13 cellular contexts compared by ENCODE assay signal in the genomic region with DNA sequence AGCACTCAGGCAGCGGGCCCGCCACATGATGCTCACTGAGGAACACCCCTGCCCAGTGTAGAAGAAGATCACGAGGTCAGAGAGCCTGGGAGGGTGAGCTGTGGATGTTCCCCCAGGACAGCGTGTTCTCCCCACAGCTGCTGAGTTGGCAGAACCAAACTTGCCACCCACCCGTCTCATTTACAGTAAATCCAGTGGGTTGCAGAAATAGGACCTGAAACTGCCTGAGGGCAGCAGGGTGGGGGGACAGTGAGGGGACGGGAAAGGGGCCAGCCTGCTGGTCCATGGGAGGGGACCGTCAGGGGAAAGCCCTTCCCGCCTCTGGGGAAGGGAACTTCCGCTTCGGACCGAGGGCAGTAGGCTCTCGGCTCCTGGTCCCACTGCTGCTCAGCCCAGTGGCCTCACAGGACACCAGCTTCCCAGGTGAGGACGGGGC. TPM values are rescaled to one million over a fixed set of nuclear protein-coding genes. Genes with fewer than 3 reads are reported as not detected.
A peak's percentile ranks its signal among the peaks of the same experiment; 100 is the strongest.
DNase-seq lines count a peak whose midpoint lies in the region; ATAC-seq and TF ChIP-seq lines count a peak whose summit lies in the region.
"Had no signal": no experiment of that assay in that cellular context is flagged by ENCODE, and none has a peak within 500 bp of the region (broad histone marks: within the 10 kb centered on the region; RNA-seq: fewer than 3 reads in every experiment).

A gene with protein sequence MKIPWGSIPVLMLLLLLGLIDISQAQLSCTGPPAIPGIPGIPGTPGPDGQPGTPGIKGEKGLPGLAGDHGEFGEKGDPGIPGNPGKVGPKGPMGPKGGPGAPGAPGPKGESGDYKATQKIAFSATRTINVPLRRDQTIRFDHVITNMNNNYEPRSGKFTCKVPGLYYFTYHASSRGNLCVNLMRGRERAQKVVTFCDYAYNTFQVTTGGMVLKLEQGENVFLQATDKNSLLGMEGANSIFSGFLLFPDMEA (plus strand): TSS at position 356 of the 436 bp plus-strand sequence. CDS start 6,227 bp downstream, outside the sequence.

- H3K9me3 ChIP-seq in stomach (no peaks in the 10 kb centered on the region), H9 (ENCODE audit: control insufficient read depth, low read depth, low read length) (no peaks in the 10 kb centered on the region)

- H3K4me3 ChIP-seq in stomach: peak within 1 kb of the TSS; percentile 8 to 22 (median 18)

- H2BK20ac ChIP-seq in H9 (ENCODE audit: low read depth, low read length, poor library complexity, severe bottlenecking): no peak within 1 kb of the TSS

- no peak for TF ChIP-seq EP300 in stomach (IDR thresholded peaks at IDR 0.05)

- H3K27ac ChIP-seq in stomach (peak within 1 kb of the TSS in 2 of 5 donors; percentile 26 to 38), H9 (ENCODE audit: insufficient read length, low read depth, low read length) (no peak within 1 kb of the TSS)

- H3K9me3 Mint-ChIP-seq in H9: no peaks in the 10 kb centered on the region
- no peaks in the 10 kb centered on the region for H3K9me3 Mint-ChIP-seq in activated naive CD4-positive, alpha-beta T cell treated with anti-CD3 and anti-CD28 coated beads, Interleukin-2, amount 10 ng/mL, durations not matched to agents 7 days and 5 days
- H3K9me3 Mint-ChIP-seq: activated CD4-positive, alpha-beta memory T cell treated with anti-CD3 and anti-CD28 coated beads, Interleukin-2, amount 10 ng/mL, durations not matched to agents 7 days and 5 days had no signal

- H2BK120ac ChIP-seq in H9 (ENCODE audit: low read depth, low read length, poor library complexity, severe bottlenecking): no peak within 1 kb of the TSS

- no peak within 1 kb of the TSS for H2AFZ ChIP-seq in H9 (ENCODE audit: low read length)

- H3K4me1 ChIP-seq in stomach (no peaks in the 10 kb centered on the region), H9 (ENCODE audit: insufficient read depth, low read length) (no peaks in the 10 kb centered on the region)

- H4K91ac ChIP-seq in H9 (ENCODE audit: insufficient read length, low read depth, low read length): no peak within 1 kb of the TSS

- H3K23ac ChIP-seq in H9 (ENCODE audit: insufficient read length, low read depth, low read length): no peak within 1 kb of the TSS

- TF ChIP-seq POLR2A in stomach (IDR thresholded peaks at IDR 0.05): no peak

- TF ChIP-seq CTCF in stomach (IDR thresholded peaks at IDR 0.05) (no peak), H9 (conservative IDR thresholded peaks at IDR 0.05) (no peak)

- H3K4me1 Mint-ChIP-seq in H9: peaks cover 0 to 7% of the 10 kb centered on the region in 2 experiments; a peak in 2 of 4 replicates
- no peaks in the 10 kb centered on the region for H3K4me1 Mint-ChIP-seq in activated naive CD4-positive, alpha-beta T cell treated with anti-CD3 and anti-CD28 coated beads, Interleukin-2, amount 10 ng/mL, durations not matched to agents 7 days and 5 days
- H3K4me1 Mint-ChIP-seq: activated CD4-positive, alpha-beta memory T cell treated with anti-CD3 and anti-CD28 coated beads, Interleukin-2, amount 10 ng/mL, durations not matched to agents 7 days and 5 days had no signal

- H3K4me2 ChIP-seq in H9 (ENCODE audit: insufficient read depth, insufficient read length, low read length): no peak within 1 kb of the TSS

- intact Hi-C loops in Right ventricle myocardium superior (cut with DNase I): no loop called here
- intact Hi-C loops in stomach (cut with DNase I; ENCODE audit: low total_unique reads): no loop called here

- H3K14ac ChIP-seq in H9 (ENCODE audit: insufficient read depth, low read length): no peak within 1 kb of the TSS

- CTCF ChIA-PET in activated naive CD4-positive, alpha-beta T cell treated with anti-CD3 and anti-CD28 coated beads, Interleukin-2, amount 10 ng/mL, durations not matched to agents 7 days and 5 days (lab: Charles Lee): no interaction called here

- DNase-seq in CD1c-positive myeloid dendritic cell (ENCODE audit: extremely low spot score) (peak; percentile 73), Right ventricle myocardium superior (peak; percentile 72), middle frontal gyrus (ENCODE audit: extremely low spot score, low spot score) (peak; percentile 22), stomach (no peak), H9 (no peak), NCI-H226 (no peak)
- DNase-seq in activated naive CD4-positive, alpha-beta T cell treated with anti-CD3 and anti-CD28 coated beads, Interleukin-2, amount 10 ng/mL, durations not matched to agents 7 days and 5 days: no peak
- DNase-seq: activated CD4-positive, alpha-beta memory T cell treated with anti-CD3 and anti-CD28 coated beads, Interleukin-2, amount 10 ng/mL, durations not matched to agents 7 days and 5 days; activated naive CD4-positive, alpha-beta T cell treated with Interleukin-2 at 50 U/mL for 16 hours; NCI-H446 treated with DMSO at 0.1 percent for 48 hours; RPMI8226 had no signal

- no peaks in the 10 kb centered on the region for H4K20me1 ChIP-seq in H9 (ENCODE audit: control insufficient read depth, insufficient read depth, insufficient read length)

- no peak within 1 kb of the TSS for H2BK15ac ChIP-seq in H9 (ENCODE audit: low read depth, low read length)

- H3K27ac Mint-ChIP-seq in H9: no peak within 1 kb of the TSS
- H3K27ac Mint-ChIP-seq in activated naive CD4-positive, alpha-beta T cell treated with anti-CD3 and anti-CD28 coated beads, Interleukin-2, amount 10 ng/mL, durations not matched to agents 7 days and 5 days: no peak within 1 kb of the TSS
- H3K27ac Mint-ChIP-seq: activated CD4-positive, alpha-beta memory T cell treated with anti-CD3 and anti-CD28 coated beads, Interleukin-2, amount 10 ng/mL, durations not matched to agents 7 days and 5 days had no signal

- H3K56ac ChIP-seq in H9 (ENCODE audit: insufficient read length, low read depth, low read length): no peak within 1 kb of the TSS

- H3K36me3 Mint-ChIP-seq in H9 (ENCODE audit: insufficient read depth in 1 of 3, low read depth in 3 of 3): no peaks in the 10 kb centered on the region
- no peaks in the 10 kb centered on the region for H3K36me3 Mint-ChIP-seq in activated naive CD4-positive, alpha-beta T cell treated with anti-CD3 and anti-CD28 coated beads, Interleukin-2, amount 10 ng/mL, durations not matched to agents 7 days and 5 days

- 74 to 81% (median 75%) methylated on average over 12 to 13 of the region's 13 CpGs for WGBS in stomach, 5 donors
- no CpG with 5 or more reads among the region's 13 CpGs for WGBS in H9 (ENCODE audit: extremely low coverage, insufficient read length, low lambda C conversion rate)

- no peak within 1 kb of the TSS for H2BK5ac ChIP-seq in H9 (ENCODE audit: insufficient read length, low read length)

- no peak within 1 kb of the TSS for H2AK5ac ChIP-seq in H9 (ENCODE audit: insufficient read length, low read length)

- no peak within 1 kb of the TSS for H3K18ac ChIP-seq in H9 (ENCODE audit: insufficient read length, low read depth, low read length)

- no peak within 1 kb of the TSS for H3K4me3 Mint-ChIP-seq in H9
- H3K4me3 Mint-ChIP-seq in activated naive CD4-positive, alpha-beta T cell treated with anti-CD3 and anti-CD28 coated beads, Interleukin-2, amount 10 ng/mL, durations not matched to agents 7 days and 5 days: no peak within 1 kb of the TSS
- H3K4me3 Mint-ChIP-seq: activated CD4-positive, alpha-beta memory T cell treated with anti-CD3 and anti-CD28 coated beads, Interleukin-2, amount 10 ng/mL, durations not matched to agents 7 days and 5 days had no signal

- ATAC-seq in Right ventricle myocardium superior (ENCODE audit: poor library complexity) (peak; percentile 76), SK-N-SH treated with all-trans-retinoic acid at 6 μM for 48 hours (no peak)

- peaks cover 0 to 47% (median 16%) of the 10 kb centered on the region in 3 donors for H3K27me3 ChIP-seq in stomach
- H3K27me3 ChIP-seq in H9 (ENCODE audit: insufficient read depth, low read length): no peaks in the 10 kb centered on the region; the same call in 1 of the 2 replicates

- H3K9ac ChIP-seq in H9 (ENCODE audit: extremely low read depth, insufficient read length, low read length): no peak within 1 kb of the TSS

- no peak within 1 kb of the TSS for H3K4ac ChIP-seq in H9 (ENCODE audit: low read depth, low read length)

- H4K8ac ChIP-seq in H9 (replicated peaks; ENCODE audit: insufficient read length, low read depth, low read length): no peak within 1 kb of the TSS

- H3K36me3 ChIP-seq in stomach: no peaks in the 10 kb centered on the region

- H3T11ph ChIP-seq in H9 (ENCODE audit: low read length): no peak within 1 kb of the TSS

- peaks cover 22% of the 10 kb centered on the region for H3K27me3 Mint-ChIP-seq in H9 (ENCODE audit: low read depth)
- H3K27me3 Mint-ChIP-seq in activated naive CD4-positive, alpha-beta T cell treated with anti-CD3 and anti-CD28 coated beads, Interleukin-2, amount 10 ng/mL, durations not matched to agents 7 days and 5 days: peaks cover 18% of the 10 kb centered on the region

- H2BK12ac ChIP-seq in H9 (ENCODE audit: insufficient read length, low read depth, low read length): no peak within 1 kb of the TSS

- H3K79me1 ChIP-seq in H9 (ENCODE audit: insufficient read depth, low read depth, low read length, poor library complexity, severe bottlenecking): no peaks in the 10 kb centered on the region

- no peaks in the 10 kb centered on the region for H3K79me2 ChIP-seq in H9 (ENCODE audit: insufficient read depth, low read length)

- no peak within 1 kb of the TSS for H4K5ac ChIP-seq in H9 (ENCODE audit: insufficient read length, low read depth, low read length)

- no peaks in the 10 kb centered on the region for H3K23me2 ChIP-seq in H9 (ENCODE audit: insufficient read length, low read depth, low read length, poor library complexity, severe bottlenecking)

TF ChIP-seq in SK-N-SH treated with all-trans-retinoic acid at 6 μM for 48 hours, 23 proteins besides CTCF, POLR2A, EP300 and RAD21 (continues in another document):
- TF ChIP-seq ZNF565 (CRISPR knock-in tag; conservative IDR thresholded peaks at IDR 0.05; ENCODE audit: low read depth): no peak
- no peak for TF ChIP-seq GLIS3 (CRISPR knock-in tag; IDR thresholded peaks at IDR 0.05)
- no peak for TF ChIP-seq BACH2 (CRISPR knock-in tag; IDR thresholded peaks at IDR 0.05; ENCODE audit: borderline replicate concordance)
- TF ChIP-seq ISL1 (CRISPR knock-in tag; IDR thresholded peaks at IDR 0.05): no peak

RNA-seq across cellular contexts. Expression of the gene that starts here (rescaled TPM):
- total RNA-seq in Right ventricle myocardium superior (130 TPM), stomach (100 to 1,000 TPM in 2 of 5 donors, 10 to 100 TPM in 3; 57.8 to 223 (median 74.4) TPM), H9 (2021) (not detected in 2 replicates)
- 100 to 1,000 TPM in 1 of 3 donors, 10 to 100 TPM in 2; 49.8 to 128 (median 88.0) TPM for polyA plus RNA-seq in stomach
- total RNA-seq: activated CD4-positive, alpha-beta memory T cell treated with anti-CD3 and anti-CD28 coated beads, Interleukin-2, amount 10 ng/mL, durations not matched to agents 7 days and 5 days; osteocyte had no signal

Comparison
In these comparisons a context has a peak if more than half of its experiments do, and no peak if none do; other contexts are left out.
1. RNA of the gene that starts here (total RNA-seq): 130 TPM in Right ventricle myocardium superior (single experiment) and 57.8 to 223 TPM in stomach; not detected in H9; every median in the first group is over 10 times any median in the second.
2. DNase-seq: peak in CD1c-positive myeloid dendritic cell (single experiment), Right ventricle myocardium superior (single experiment) and middle frontal gyrus (single experiment); none in stomach (single experiment), H9 (single experiment), NCI-H226 (single experiment) and activated naive CD4-positive, alpha-beta T cell treated with anti-CD3 and anti-CD28 coated beads, Interleukin-2, amount 10 ng/mL, durations not matched to agents 7 days and 5 days (single experiment).